ENCODE assay signal across 8 cellular contexts in the genomic region with DNA sequence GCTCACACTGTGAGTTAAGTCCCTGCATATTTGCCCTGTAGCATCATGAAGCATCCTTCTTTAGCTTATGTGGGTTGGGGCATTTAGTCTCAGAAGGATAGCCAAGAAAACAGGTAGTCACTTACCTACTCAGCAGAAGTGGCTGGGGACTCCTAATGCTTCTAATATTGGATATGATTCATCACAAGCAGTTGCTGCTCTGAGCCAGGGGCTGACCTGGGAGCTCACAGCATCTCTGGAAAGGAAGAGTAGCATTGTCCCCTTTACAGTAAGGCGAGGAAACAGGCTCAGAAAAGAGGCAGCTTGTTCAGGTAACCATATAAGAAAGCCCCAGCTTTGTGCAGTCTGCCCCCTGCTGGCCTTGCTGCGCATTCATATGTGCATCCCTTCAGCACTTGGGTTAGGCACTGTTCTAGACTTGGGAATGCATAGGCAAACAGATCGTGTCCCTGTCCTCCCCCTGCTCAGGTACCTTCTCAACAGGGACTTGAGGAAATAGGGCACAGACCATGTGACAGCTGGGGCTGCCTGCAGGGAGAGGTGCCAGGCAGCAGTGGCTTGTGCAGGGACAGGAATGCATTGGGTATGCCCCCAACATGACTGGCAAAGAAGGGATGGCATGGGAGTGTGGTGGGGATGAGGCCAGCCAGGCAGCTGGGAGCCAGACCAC. TPM values are rescaled to one million over a fixed set of nuclear protein-coding genes. Genes with fewer than 3 reads are reported as not detected.
DNase-seq lines count a peak whose midpoint lies in the region; TF ChIP-seq lines count a peak whose summit lies in the region.

No MANE protein-coding gene starts in this region.

- H3K36me3 ChIP-seq in HAP-1 (replicated peaks): peaks cover 61% of the 10 kb centered on the region

- no peak for TF ChIP-seq POLR2A in erythroblast (IDR thresholded peaks at IDR 0.05; ENCODE audit: low read length)

- peaks cover 57% of the 10 kb centered on the region for H3K36me3 Mint-ChIP-seq in nephron (ENCODE audit: low read depth)

- H3K4me3 Mint-ChIP-seq in nephron: no peak overlapping the region

- TF ChIP-seq CTCF in nephron (IDR thresholded peaks at IDR 0.05; ENCODE audit: unreplicated experiment in 3 of 3): peak; percentile 66 to 70 (median 67)

- no peaks in the 10 kb centered on the region for H3K9me3 Mint-ChIP-seq in nephron

- H3K27me3 Mint-ChIP-seq in nephron (ENCODE audit: low read depth): no peaks in the 10 kb centered on the region

- H3K9me3 ChIP-seq in HAP-1: no peaks in the 10 kb centered on the region

- DNase-seq in Daoy (ENCODE audit: low read depth): peak; percentile 54
- DNase-seq in HAP-1 (ENCODE audit: low spot score in 2 of 2): peak; percentile 62 to 84
- peak; percentile 38 for DNase-seq in NCI-H526 treated with DMSO at 0.1 percent for 48 hours (lab: John Stamatoyannopoulos, UW)
- peak; percentile 83 for DNase-seq in activated CD8-positive, alpha-beta memory T cell treated with anti-CD3 and anti-CD28 coated beads, Interleukin-2, amount 50 U/mL, for 4 hours
- DNase-seq in erythroblast (lab: John Stamatoyannopoulos, UW): peak; percentile 78 to 89
- DNase-seq in stimulated activated naive CD4-positive, alpha-beta T cell treated with Interleukin-2 at 50 U/mL for 16 hours (lab: John Stamatoyannopoulos, UW): peak; percentile 73
- DNase-seq in NCI-H226: no peak

- no peak overlapping the region for H3K4me3 ChIP-seq in HAP-1

- in situ Hi-C loops in HAP-1 (cut with MboI; ENCODE audit: low sequenced_read_pairs): no loop called here

- no peaks in the 10 kb centered on the region for H3K4me1 ChIP-seq in HAP-1

- H3K27me3 ChIP-seq in HAP-1 (ENCODE audit: low read depth): no peaks in the 10 kb centered on the region

- H3K4me1 Mint-ChIP-seq in nephron: no peaks in the 10 kb centered on the region

- no peak overlapping the region for H3K27ac Mint-ChIP-seq in nephron

RNA-seq across cellular contexts. Expression of a gene that starts 35.7 kb away (rescaled TPM):
- 37.0 and 39.5 TPM in 2 replicates for total RNA-seq in Daoy (2014; rRNA removed; shearing (Covaris generic))
